Comparison of ENCODE assay signal across 27 cellular contexts in the genomic region with DNA sequence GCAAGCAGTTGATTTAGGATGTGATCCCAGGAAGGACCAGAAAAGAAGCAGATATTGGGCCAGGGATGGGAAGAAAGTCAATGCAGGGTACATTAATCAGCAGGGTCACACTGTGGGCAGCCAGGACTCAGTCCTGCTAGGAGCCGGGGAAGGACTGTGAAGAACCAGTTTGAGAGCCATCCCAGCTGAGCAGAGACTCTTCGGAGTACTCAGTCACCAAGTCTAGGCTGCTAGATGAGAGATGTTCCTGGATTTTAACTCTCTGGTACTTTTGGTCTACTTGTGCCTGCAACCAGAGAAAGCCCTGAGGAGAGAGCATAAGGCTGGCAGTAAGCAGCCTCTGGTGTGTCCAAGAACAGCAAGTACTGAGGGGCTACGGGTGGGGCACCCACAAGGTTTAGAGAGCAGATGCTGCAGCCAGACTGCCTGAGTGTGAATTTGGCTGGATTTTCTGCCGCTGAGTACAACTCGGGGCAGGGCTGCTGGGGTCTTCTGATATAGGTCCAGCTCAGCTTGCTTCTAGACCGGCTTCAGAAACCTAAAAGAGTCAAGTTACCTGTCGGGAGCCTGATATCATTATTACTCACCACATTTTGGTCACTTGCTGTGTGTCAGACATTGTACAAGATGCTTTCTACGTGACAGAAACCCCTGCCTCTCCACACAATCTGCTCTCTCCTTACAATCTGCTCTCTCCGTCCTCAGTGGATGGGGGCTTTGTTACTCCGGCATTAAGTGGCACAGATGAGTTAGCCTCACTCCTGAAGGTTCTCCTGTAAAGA.
"Had no signal": no experiment of that assay in that cellular context is flagged by ENCODE, and none has a peak within 500 bp of the region (broad histone marks: within the 10 kb centered on the region; RNA-seq: fewer than 3 reads in every experiment).

No MANE protein-coding gene starts in this region.

- H3K27me3 ChIP-seq: body of pancreas, right atrium auricular region, tibial artery had no signal

- H3K36me3 ChIP-seq: right atrium auricular region, tibial artery had no signal

- H3K27ac ChIP-seq: body of pancreas, psoas muscle, right atrium auricular region had no signal

- DNase-seq: activated B cell treated with CpG ODN at 0.5 μM for 24 hours; activated CD4-positive, alpha-beta T cell treated with anti-CD3 and anti-CD28 coated beads for 36 hours; activated CD4-positive, alpha-beta T cell treated with anti-CD3 and anti-CD28 coated beads, Interleukin-2, amount 50 U/mL, for 4 hours; activated CD8-positive, alpha-beta memory T cell treated with anti-CD3 and anti-CD28 coated beads for 24 hours; activated CD8-positive, alpha-beta memory T cell treated with anti-CD3 and anti-CD28 coated beads, Interleukin-2, amount 50 U/mL, for 4 hours; activated naive CD4-positive, alpha-beta T cell treated with Interleukin-2 at 50 U/mL for 16 hours; activated naive CD8-positive, alpha-beta T cell treated with anti-CD3 and anti-CD28 coated beads, Interleukin-2, amount 10 ng/mL, durations not matched to agents 7 days and 5 days; activated T-cell treated with anti-CD3 and anti-CD28 coated beads, Interleukin-2, amount 50 U/mL, for 4 hours; body of pancreas; caudate nucleus; dermis blood vessel endothelial cell; effector CD8-positive, alpha-beta T cell; glutamatergic neuron; hippocampal formation; mucosa of descending colon; naive B cell; psoas muscle; stimulated activated CD4-positive, alpha-beta T cell treated with anti-CD3 and anti-CD28 coated beads, Interleukin-15, amount 100 ng/mL, for 24 hours; stimulated activated CD8-positive, alpha-beta memory T cell treated with anti-CD3 and anti-CD28 coated beads, Interleukin-4, amount 100 ng/mL, for 48 hours; stimulated activated naive CD4-positive, alpha-beta T cell; SW 1271; T-helper 17 cell had no signal

- H3K4me1 ChIP-seq: body of pancreas, psoas muscle, right atrium auricular region had no signal

- H3K4me2 ChIP-seq: smooth muscle cell had no signal

- H3K36me3 Mint-ChIP-seq: activated naive CD8-positive, alpha-beta T cell treated with anti-CD3 and anti-CD28 coated beads, Interleukin-2, amount 10 ng/mL, durations not matched to agents 7 days and 5 days; memory B cell; naive B cell had no signal

- H3K4me3 ChIP-seq: body of pancreas, mucosa of descending colon, psoas muscle, right atrium auricular region, smooth muscle cell, tibial artery had no signal

- H3K27ac Mint-ChIP-seq: activated B cell treated with CpG ODN at 0.5 μM for 24 hours; activated CD4-positive, alpha-beta T cell treated with anti-CD3 and anti-CD28 coated beads for 36 hours; activated naive CD8-positive, alpha-beta T cell treated with anti-CD3 and anti-CD28 coated beads, Interleukin-2, amount 10 ng/mL, durations not matched to agents 7 days and 5 days; memory B cell; naive B cell; T-helper 17 cell had no signal

- H3K9me3 Mint-ChIP-seq: activated B cell treated with CpG ODN at 0.5 μM for 24 hours; activated naive CD8-positive, alpha-beta T cell treated with anti-CD3 and anti-CD28 coated beads, Interleukin-2, amount 10 ng/mL, durations not matched to agents 7 days and 5 days; activated T-cell treated with anti-CD3 and anti-CD28 coated beads, Interleukin-2, amount 50 U/mL, for 4 hours had no signal

- H3K9me3 ChIP-seq: body of pancreas, mucosa of descending colon, psoas muscle, right atrium auricular region, tibial artery had no signal

- FAIRE-seq: frontal cortex had no signal

- ATAC-seq: activated CD4-positive, alpha-beta T cell treated with anti-CD3 and anti-CD28 coated beads for 36 hours; activated T-cell treated with anti-CD3 and anti-CD28 coated beads, Interleukin-2, amount 50 U/mL, for 4 hours; body of pancreas; mucosa of descending colon; psoas muscle; T-helper 17 cell had no signal
